Comparison of ENCODE assay signal across 19 cellular contexts in the genomic region with DNA sequence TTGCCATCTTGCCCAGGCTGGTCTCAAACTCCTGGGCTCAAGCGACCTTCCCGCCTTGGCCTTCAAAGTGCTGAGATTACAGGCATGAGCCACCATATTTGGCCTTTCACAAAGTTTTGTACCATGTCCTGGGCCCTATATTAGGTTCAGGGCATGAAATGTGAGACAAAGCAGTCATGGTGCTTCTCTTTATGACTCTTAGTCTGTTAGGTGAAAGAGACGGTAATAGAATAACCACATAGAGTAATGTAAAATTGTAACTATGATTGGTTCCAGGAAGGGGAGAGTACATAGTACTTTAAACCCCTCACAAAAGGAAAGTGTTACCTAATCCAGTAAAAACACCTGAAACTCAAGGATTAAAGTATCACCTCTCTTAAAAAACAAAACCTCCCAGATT.
"Had no signal": no experiment of that assay in that cellular context is flagged by ENCODE, and none has a peak within 500 bp of the region (broad histone marks: within the 10 kb centered on the region; RNA-seq: fewer than 3 reads in every experiment).

No MANE protein-coding gene starts in this region.

- DNase-seq: activated CD4-positive, alpha-beta T cell treated with anti-CD3 and anti-CD28 coated beads for 48 hours; activated CD8-positive, alpha-beta T cell treated with anti-CD3 and anti-CD28 coated beads for 36 hours; activated effector memory CD4-positive, alpha-beta T cell treated with Interleukin-2 at 50 U/mL for 16 hours; activated naive CD4-positive, alpha-beta T cell treated with anti-CD3 and anti-CD28 coated beads, Interleukin-2, amount 10 ng/mL, durations not matched to agents 7 days and 5 days; activated T-cell treated with anti-CD3 and anti-CD28 coated beads, Interleukin-2, amount 50 U/mL, for 24 hours; heart left ventricle; kidney; nucleus accumbens; stimulated activated CD4-positive, alpha-beta T cell treated with anti-CD3 and anti-CD28 coated beads, Interleukin-4, amount 100 ng/mL, for 1 hour; T-helper 2 cell; tibial artery had no signal

- H3K4me1 Mint-ChIP-seq: nephron had no signal

- H3K4me3 Mint-ChIP-seq: activated CD8-positive, alpha-beta T cell treated with anti-CD3 and anti-CD28 coated beads for 36 hours; activated naive CD4-positive, alpha-beta T cell treated with anti-CD3 and anti-CD28 coated beads, Interleukin-2, amount 10 ng/mL, durations not matched to agents 7 days and 5 days; activated T-cell treated with anti-CD3 and anti-CD28 coated beads, Interleukin-2, amount 50 U/mL, for 24 hours; mesothelial cell of epicardium; nephron had no signal

- H3K9me3 Mint-ChIP-seq: activated CD8-positive, alpha-beta T cell treated with anti-CD3 and anti-CD28 coated beads for 36 hours; activated T-cell treated with anti-CD3 and anti-CD28 coated beads, Interleukin-2, amount 50 U/mL, for 24 hours; mesothelial cell of epicardium; nephron had no signal

- H3K27ac Mint-ChIP-seq: activated CD8-positive, alpha-beta T cell treated with anti-CD3 and anti-CD28 coated beads for 36 hours; activated naive CD4-positive, alpha-beta T cell treated with anti-CD3 and anti-CD28 coated beads, Interleukin-2, amount 10 ng/mL, durations not matched to agents 7 days and 5 days; activated T-cell treated with anti-CD3 and anti-CD28 coated beads, Interleukin-2, amount 50 U/mL, for 24 hours; mesothelial cell of epicardium; nephron had no signal

- ATAC-seq: activated CD8-positive, alpha-beta T cell treated with anti-CD3 and anti-CD28 coated beads for 36 hours; heart left ventricle; left lobe of liver; sciatic nerve had no signal

- FAIRE-seq: endometrium, frontal cortex, kidney, TTC549, urothelium cell line had no signal
